8 cellular contexts compared by ENCODE assay signal in the genomic region with DNA sequence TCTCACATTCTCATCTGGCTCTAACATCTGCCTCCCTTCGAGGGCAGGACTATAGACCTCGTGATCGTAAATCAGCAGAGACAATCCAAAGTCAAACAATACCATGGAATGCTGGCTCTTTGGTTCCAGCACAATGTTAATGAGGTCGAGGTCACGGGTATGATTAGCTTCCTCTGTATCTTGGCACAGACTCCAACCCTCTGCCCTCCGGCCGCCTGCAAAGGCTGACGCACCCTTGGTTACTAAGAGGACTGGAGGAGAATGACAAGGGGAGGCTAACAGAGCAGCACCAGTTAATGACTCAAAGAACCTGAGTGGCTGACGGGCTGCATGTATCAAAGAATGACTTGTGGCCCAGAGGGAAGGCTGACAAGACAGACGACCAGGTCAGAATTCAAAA. TPM values are rescaled to one million over a fixed set of nuclear protein-coding genes. Genes with fewer than 3 reads are reported as not detected.
DNase-seq lines count a peak whose midpoint lies in the region; ATAC-seq and TF ChIP-seq lines count a peak whose summit lies in the region.

No MANE protein-coding gene starts in this region.

- DNase-seq in GM23248 (peak; percentile 99), SK-N-SH (peak; percentile 64), Right ventricle myocardium inferior (ENCODE audit: missing footprints) (no peak), putamen (ENCODE audit: low spot score) (peak; percentile 60), spleen (no peak)
- no peak for DNase-seq in activated naive CD8-positive, alpha-beta T cell treated with anti-CD3 and anti-CD28 coated beads, Interleukin-2, amount 50 U/mL, for 24 hours
- DNase-seq in effector CD4-positive, alpha-beta T cell, result no peak
- DNase-seq in stimulated activated CD4-positive, alpha-beta T cell treated with anti-CD3 and anti-CD28 coated beads, Interleukin-4, amount 100 ng/mL, for 24 hours, result no peak

- no peak for TF ChIP-seq RAD21 in SK-N-SH (IDR thresholded peaks at IDR 0.05; ENCODE audit: low read length)

- H3K9me3 ChIP-seq in GM23248 (ENCODE audit: low read depth) (no peaks in the 10 kb centered on the region), SK-N-SH (no peaks in the 10 kb centered on the region), spleen (no peaks in the 10 kb centered on the region)

- H3K36me3 ChIP-seq in GM23248 (ENCODE audit: low read depth) (no peaks in the 10 kb centered on the region), SK-N-SH (replicated peaks in 1 of 2; ENCODE audit: control insufficient read depth in 1 of 2, insufficient read depth in 2 of 2, low read length in 1 of 2) (peaks cover 5 to 33% of the 10 kb centered on the region in 2 experiments), spleen (no peaks in the 10 kb centered on the region)

- H3K27ac Mint-ChIP-seq in activated naive CD8-positive, alpha-beta T cell treated with anti-CD3 and anti-CD28 coated beads, Interleukin-2, amount 50 U/mL, for 24 hours, result no peak overlapping the region

- H4K20me1 ChIP-seq in GM23248 (ENCODE audit: insufficient read depth) (no peaks in the 10 kb centered on the region), SK-N-SH (ENCODE audit: insufficient read depth) (peaks cover 34% of the 10 kb centered on the region)

- H3K9ac ChIP-seq in GM23248 (0 out of 2 replicates have a peak overlapping the region, but pooled peaks have one; percentile 16), SK-N-SH (peak overlapping the region; percentile 45; the same call in 1 of the 2 replicates)

- H3K27ac ChIP-seq in GM23248 (peak overlapping the region; percentile 56), SK-N-SH (ENCODE audit: low read depth in 2 of 2, low read length in 1 of 2) (peak overlapping the region; percentile 74 to 92), spleen (no peak overlapping the region)

- TF ChIP-seq EP300 in SK-N-SH (IDR thresholded peaks at IDR 0.05; ENCODE audit: borderline replicate concordance in 1 of 2, low read depth in 1 of 2, low read length in 1 of 2), result peak; percentile 41 to 80; a peak in 2 of 4 replicates

- H3K4me1 ChIP-seq in GM23248 (ENCODE audit: insufficient read depth) (peaks cover 28% of the 10 kb centered on the region), SK-N-SH (ENCODE audit: control insufficient read depth in 1 of 2, insufficient read depth in 2 of 2, low read depth in 1 of 2, low read length in 1 of 2) (peaks cover 45 to 52% of the 10 kb centered on the region in 2 experiments), spleen (peaks cover 0 to 31% (median 15%) of the 10 kb centered on the region in 6 donors)

- WGBS in GM23248 (ENCODE audit: low coverage in 1 of 2, low lambda C conversion rate in 2 of 2, missing lambda C conversion rate in 2 of 2), 2 experiments, result 1 to 2% methylated on average over 10 of the region's 10 CpGs
- WGBS in SK-N-SH (ENCODE audit: low lambda C conversion rate), result 10% methylated on average over 10 of the region's 10 CpGs
- 58 to 69% (median 67%) methylated on average over 10 of the region's 10 CpGs for WGBS in spleen, 5 donors

- peaks cover 27% of the 10 kb centered on the region for H3F3A ChIP-seq in GM23248 (ENCODE audit: insufficient read depth)
- peaks cover 38% of the 10 kb centered on the region for H3F3A ChIP-seq in SK-N-SH (replicated peaks; ENCODE audit: insufficient read depth)

- peaks cover 8% of the 10 kb centered on the region for H3K27me3 Mint-ChIP-seq in activated naive CD8-positive, alpha-beta T cell treated with anti-CD3 and anti-CD28 coated beads, Interleukin-2, amount 50 U/mL, for 24 hours

- peaks cover 74% of the 10 kb centered on the region for H3K79me2 ChIP-seq in GM23248 (ENCODE audit: insufficient read depth)
- H3K79me2 ChIP-seq in SK-N-SH (ENCODE audit: insufficient read depth), result peaks cover 96% of the 10 kb centered on the region

- H3K36me3 Mint-ChIP-seq in activated naive CD8-positive, alpha-beta T cell treated with anti-CD3 and anti-CD28 coated beads, Interleukin-2, amount 50 U/mL, for 24 hours (ENCODE audit: low read depth), result no peaks in the 10 kb centered on the region

- intact Hi-C loops in Right ventricle myocardium inferior (cut with DNase I), result no loop called here
- intact Hi-C loops in spleen (cut with DNase I; ENCODE audit: low total_unique reads), result no loop called here

- CTCF ChIA-PET in SK-N-SH (lab: Yijun Ruan, JAX), result interaction anchor here (1.0 to 1.9 kb wide), 4 partner anchors 9 to 282 kb away, joined by 3 to 10 read pairs (median 5); no protein-coding TSS in a partner anchor

- H3K27me3 ChIP-seq in GM23248 (replicated peaks; ENCODE audit: insufficient read depth), result no peaks in the 10 kb centered on the region
- H3K27me3 ChIP-seq in SK-N-SH (ENCODE audit: insufficient read depth), result no peaks in the 10 kb centered on the region
- H3K27me3 ChIP-seq in spleen (replicated peaks in 1 of 7), result no peaks in the 10 kb centered on the region

- no peaks in the 10 kb centered on the region for H3K9me3 Mint-ChIP-seq in activated naive CD8-positive, alpha-beta T cell treated with anti-CD3 and anti-CD28 coated beads, Interleukin-2, amount 50 U/mL, for 24 hours

- in situ Hi-C loops in GM23248 (cut with MboI), result no loop called here

- H3K4me3 ChIP-seq in GM23248 (0 out of 2 replicates have a peak overlapping the region, but pooled peaks have one; percentile 17), SK-N-SH (ENCODE audit: low read depth in 2 of 2, low read length in 1 of 2) (no peak overlapping the region), spleen (no peak overlapping the region)

- ATAC-seq in Right ventricle myocardium inferior, result peak; percentile 76
- no peak for ATAC-seq in activated naive CD8-positive, alpha-beta T cell treated with anti-CD3 and anti-CD28 coated beads, Interleukin-2, amount 50 U/mL, for 24 hours

- no peak for TF ChIP-seq CTCF in SK-N-SH (IDR thresholded peaks at IDR 0.05)
- no peak for TF ChIP-seq CTCF in spleen (IDR thresholded peaks at IDR 0.05 in 8 of 11, conservative IDR thresholded peaks at IDR 0.05 in 3 of 11)

- H3K9me2 ChIP-seq in GM23248 (ENCODE audit: insufficient read depth) (no peaks in the 10 kb centered on the region), SK-N-SH (no peaks in the 10 kb centered on the region)

- H2AFZ ChIP-seq in GM23248, result no peak overlapping the region
- no peak overlapping the region for H2AFZ ChIP-seq in SK-N-SH (ENCODE audit: low read depth)

- H3K4me2 ChIP-seq in GM23248 (ENCODE audit: unreplicated experiment) (peak overlapping the region; percentile 68), SK-N-SH (peak overlapping the region; percentile 39)

- no peaks in the 10 kb centered on the region for H3K4me1 Mint-ChIP-seq in activated naive CD8-positive, alpha-beta T cell treated with anti-CD3 and anti-CD28 coated beads, Interleukin-2, amount 50 U/mL, for 24 hours

- POLR2A ChIA-PET in SK-N-SH (lab: Yijun Ruan, JAX), result no interaction called here

- H3K4me3 Mint-ChIP-seq in activated naive CD8-positive, alpha-beta T cell treated with anti-CD3 and anti-CD28 coated beads, Interleukin-2, amount 50 U/mL, for 24 hours, result no peak overlapping the region

- TF ChIP-seq POLR2A in spleen (IDR thresholded peaks at IDR 0.05), result no peak

TF ChIP-seq in SK-N-SH, 30 proteins besides CTCF, POLR2A, EP300 and RAD21 (continues in another document):
- TF ChIP-seq JUND (IDR thresholded peaks at IDR 0.05) (peak; percentile 74), TCF12 (IDR thresholded peaks at IDR 0.05) (peak; percentile 88), POLR2AphosphoS5 (IDR thresholded peaks at IDR 0.05; ENCODE audit: low read depth, low read length) (peak; percentile 62; the same call in 1 of the 2 replicates), TEAD4 (IDR thresholded peaks at IDR 0.05; ENCODE audit: borderline replicate concordance, insufficient read depth) (peak; percentile 79), NFIC (IDR thresholded peaks at IDR 0.05; ENCODE audit: borderline replicate concordance) (peak; percentile 98), SIN3A (IDR thresholded peaks at IDR 0.05; ENCODE audit: borderline replicate concordance, low read depth, low read length) (peak; percentile 79; the same call in 1 of the 2 replicates)
- TF ChIP-seq, protein P1, sequence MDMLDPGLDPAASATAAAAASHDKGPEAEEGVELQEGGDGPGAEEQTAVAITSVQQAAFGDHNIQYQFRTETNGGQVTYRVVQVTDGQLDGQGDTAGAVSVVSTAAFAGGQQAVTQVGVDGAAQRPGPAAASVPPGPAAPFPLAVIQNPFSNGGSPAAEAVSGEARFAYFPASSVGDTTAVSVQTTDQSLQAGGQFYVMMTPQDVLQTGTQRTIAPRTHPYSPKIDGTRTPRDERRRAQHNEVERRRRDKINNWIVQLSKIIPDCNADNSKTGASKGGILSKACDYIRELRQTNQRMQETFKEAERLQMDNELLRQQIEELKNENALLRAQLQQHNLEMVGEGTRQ (IDR thresholded peaks at IDR 0.05; ENCODE audit: borderline replicate concordance, low read depth, low read length), result no peak
- TF ChIP-seq, protein P2, sequence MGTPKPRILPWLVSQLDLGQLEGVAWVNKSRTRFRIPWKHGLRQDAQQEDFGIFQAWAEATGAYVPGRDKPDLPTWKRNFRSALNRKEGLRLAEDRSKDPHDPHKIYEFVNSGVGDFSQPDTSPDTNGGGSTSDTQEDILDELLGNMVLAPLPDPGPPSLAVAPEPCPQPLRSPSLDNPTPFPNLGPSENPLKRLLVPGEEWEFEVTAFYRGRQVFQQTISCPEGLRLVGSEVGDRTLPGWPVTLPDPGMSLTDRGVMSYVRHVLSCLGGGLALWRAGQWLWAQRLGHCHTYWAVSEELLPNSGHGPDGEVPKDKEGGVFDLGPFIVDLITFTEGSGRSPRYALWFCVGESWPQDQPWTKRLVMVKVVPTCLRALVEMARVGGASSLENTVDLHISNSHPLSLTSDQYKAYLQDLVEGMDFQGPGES (IDR thresholded peaks at IDR 0.05; ENCODE audit: low read depth, low read length), result no peak

RNA-seq across cellular contexts. Expression of a gene that starts 10.1 kb away (rescaled TPM):
- 13.7 and 14.4 TPM in 2 replicates for total RNA-seq in GM23248 (2014; rRNA removed; shearing (Covaris generic))
- 8.0 and 8.4 TPM in 2 replicates for polyA plus RNA-seq in GM23248 (2016; fragmentation: Nextera tagmentation; extraction: Ambion mirVana)
- polyA plus RNA-seq in SK-N-SH (2012; rRNA removed), result 8.6 and 10.4 TPM in 2 replicates
- 10.1 and 10.4 TPM in 2 replicates for polyA plus RNA-seq in SK-N-SH (2012; cell fraction: cytosol; rRNA removed)
- polyA plus RNA-seq in SK-N-SH (2012; cell fraction: nucleus; rRNA removed), result 8.4 and 14.2 TPM in 2 replicates
- 6.0 TPM for total RNA-seq in Right ventricle myocardium inferior
- total RNA-seq in spleen, result 10 to 100 TPM in 4 of 7 donors, 1 to 10 TPM in 3; 8.4 to 14.6 (median 10.1) TPM
- polyA plus RNA-seq in spleen, result 1 to 10 TPM; 4.8 to 9.6 (median 6.2) TPM

Comparison
In these comparisons a context has a peak if more than half of its experiments do, and no peak if none do; other contexts are left out.
1. DNase-seq: peak in GM23248 (single experiment), SK-N-SH (single experiment) and putamen (single experiment); none in Right ventricle myocardium inferior (single experiment), activated naive CD8-positive, alpha-beta T cell treated with anti-CD3 and anti-CD28 coated beads, Interleukin-2, amount 50 U/mL, for 24 hours (single experiment), effector CD4-positive, alpha-beta T cell (single experiment), stimulated activated CD4-positive, alpha-beta T cell treated with anti-CD3 and anti-CD28 coated beads, Interleukin-4, amount 100 ng/mL, for 24 hours (single experiment) and spleen (single experiment).
2. H3K27ac ChIP-seq: peak in GM23248 (single experiment) and SK-N-SH (2 of 2); none in spleen (0 of 8).